9 cellular contexts compared by ENCODE assay signal in genomic region chr11:65437436-65438227, GRCh38. TPM values are rescaled to one million over a fixed set of nuclear protein-coding genes. Genes with fewer than 3 reads are reported as not detected.
DNase-seq lines count a peak whose midpoint lies in the region; ATAC-seq and TF ChIP-seq lines count a peak whose summit lies in the region.
"Had no signal": no experiment of that assay in that cellular context is flagged by ENCODE, and none has a peak within 500 bp of the region (broad histone marks: within the 10 kb centered on the region; RNA-seq: fewer than 3 reads in every experiment).

No MANE protein-coding gene starts in this region.

- peak; percentile 4 for ATAC-seq in Right ventricle myocardium inferior
- ATAC-seq in left ventricle myocardium superior, result no peak
- no peak for ATAC-seq in lower lobe of right lung
- ATAC-seq: naive thymus-derived CD8-positive, alpha-beta T cell had no signal

- H3K4me3 Mint-ChIP-seq in chondrocyte (ENCODE audit: unreplicated experiment), result peak overlapping the region; percentile 12
- H3K4me3 Mint-ChIP-seq: naive thymus-derived CD8-positive, alpha-beta T cell had no signal

- peaks cover 42% of the 10 kb centered on the region for H3K36me3 Mint-ChIP-seq in chondrocyte (ENCODE audit: low read depth)

- no peaks in the 10 kb centered on the region for H3K27me3 Mint-ChIP-seq in chondrocyte (ENCODE audit: low read depth)
- H3K27me3 Mint-ChIP-seq: naive thymus-derived CD8-positive, alpha-beta T cell had no signal

- TF ChIP-seq POLR2A in vagina (IDR thresholded peaks at IDR 0.05), result no peak

- H3K27me3 ChIP-seq in lower lobe of right lung (ENCODE audit: low read depth) (no peaks in the 10 kb centered on the region), vagina (no peaks in the 10 kb centered on the region)

- intact Hi-C loops in Right ventricle myocardium inferior (cut with DNase I) (no loop called here), left ventricle myocardium superior (cut with micrococcal nuclease) (no loop called here), lower lobe of right lung (cut with DNase I) (no loop called here), vagina (cut with DNase I) (no loop called here)

- H3K36me3 ChIP-seq in lower lobe of right lung (peaks cover 82% of the 10 kb centered on the region), vagina (peaks cover 0 to 53% of the 10 kb centered on the region in 2 donors)

- no peak overlapping the region for H3K4me3 ChIP-seq in lower lobe of right lung
- H3K4me3 ChIP-seq in vagina, result no peak overlapping the region

- peak overlapping the region; percentile 85 for H3K27ac Mint-ChIP-seq in chondrocyte (ENCODE audit: unreplicated experiment)

- TF ChIP-seq CTCF in chondrocyte (IDR thresholded peaks at IDR 0.05) (no peak), lower lobe of right lung (IDR thresholded peaks at IDR 0.05) (no peak), vagina (IDR thresholded peaks at IDR 0.05) (no peak)

- H3K9me3 ChIP-seq in lower lobe of right lung (no peaks in the 10 kb centered on the region), vagina (no peaks in the 10 kb centered on the region)

- H3K9me3 Mint-ChIP-seq in chondrocyte (ENCODE audit: low read depth), result no peaks in the 10 kb centered on the region
- H3K9me3 Mint-ChIP-seq: naive thymus-derived CD8-positive, alpha-beta T cell had no signal

- H3K4me1 ChIP-seq in lower lobe of right lung, result peaks cover 96% of the 10 kb centered on the region
- H3K4me1 ChIP-seq in vagina, result peaks cover 83% of the 10 kb centered on the region

- DNase-seq in Right ventricle myocardium inferior (ENCODE audit: missing footprints) (no peak), left ventricle myocardium superior (no peak), chondrocyte (ENCODE audit: low spot score) (no peak), lower lobe of right lung (no peak), vagina (ENCODE audit: extremely low spot score in 2 of 2) (no peak), NCI-H128 (lab: John Stamatoyannopoulos, UW; ENCODE audit: unreplicated experiment) (no peak), KG1 (lab: John Stamatoyannopoulos, UW) (no peak), DMS 273 (lab: John Stamatoyannopoulos, UW; ENCODE audit: unreplicated experiment) (no peak)
- DNase-seq: naive thymus-derived CD8-positive, alpha-beta T cell had no signal

- H3K4me1 Mint-ChIP-seq in chondrocyte (ENCODE audit: low read depth), result peaks cover 84% of the 10 kb centered on the region

- H3K27ac ChIP-seq in lower lobe of right lung, result peak overlapping the region; percentile 37
- peak overlapping the region; percentile 65 for H3K27ac ChIP-seq in vagina

RNA-seq across cellular contexts. Expression of gene NEAT1, which starts 15.0 kb away (rescaled TPM):
- total RNA-seq in Right ventricle myocardium inferior, result 457 TPM
- 508 TPM for total RNA-seq in left ventricle myocardium superior
- total RNA-seq in chondrocyte, result 333 to 440 TPM (median 377 TPM) in 3 replicates
- total RNA-seq in lower lobe of right lung, result 980 TPM
- 857 TPM for total RNA-seq in vagina

RNA-seq across cellular contexts. Expression of gene FRMD8, which starts 51.2 kb away (rescaled TPM):
- total RNA-seq in Right ventricle myocardium inferior (8.2 TPM), left ventricle myocardium superior (9.7 TPM), chondrocyte (43.6 to 49.6 TPM (median 45.5 TPM) in 3 replicates), lower lobe of right lung (22.6 TPM), vagina (53.3 TPM)

RNA-seq across cellular contexts. Expression of gene SLC25A45, which starts 55.2 kb away (rescaled TPM):
- total RNA-seq in Right ventricle myocardium inferior, result 5.6 TPM
- 4.6 TPM for total RNA-seq in left ventricle myocardium superior
- 11.7 to 14.4 TPM (median 13.1 TPM) in 3 replicates for total RNA-seq in chondrocyte
- 13.0 TPM for total RNA-seq in lower lobe of right lung
- total RNA-seq in vagina, result 2.2 TPM
